8 cellular contexts compared by ENCODE assay signal in the genomic region with DNA sequence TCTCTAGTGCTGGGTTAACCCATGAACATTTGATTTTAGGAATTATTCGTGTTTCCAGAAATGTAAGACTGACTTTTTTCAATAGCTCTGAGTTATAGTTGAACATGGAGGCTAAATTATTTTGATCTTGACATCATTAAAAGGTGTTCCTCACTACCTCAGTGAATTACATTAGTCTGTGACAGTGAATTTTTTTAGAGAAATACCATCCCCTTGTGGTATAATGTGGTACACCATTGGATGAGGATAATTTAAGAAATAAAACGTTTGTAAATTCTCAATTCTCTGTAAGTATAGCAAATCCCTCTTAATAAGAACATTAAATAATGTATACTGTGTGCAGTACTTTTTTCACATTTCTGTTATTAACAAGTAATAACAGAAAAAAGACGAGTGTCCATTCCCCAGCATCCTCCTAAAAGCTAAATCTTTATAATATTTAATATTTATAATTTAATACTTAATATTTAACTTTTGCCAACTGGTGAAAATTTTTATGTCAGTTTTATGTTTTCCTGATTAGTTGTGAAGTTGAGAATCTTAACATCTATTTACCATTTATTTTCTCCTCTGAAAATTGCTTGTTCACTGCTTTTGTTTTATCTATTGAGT.
DNase-seq lines count a peak whose midpoint lies in the region; ATAC-seq and TF ChIP-seq lines count a peak whose summit lies in the region.

No MANE protein-coding gene starts in this region.

- H3K36me3 Mint-ChIP-seq in T-cell = no peaks in the 10 kb centered on the region

- H3K4me1 ChIP-seq in breast epithelium = no peaks in the 10 kb centered on the region
- H3K4me1 ChIP-seq in aorta (ENCODE audit: control insufficient read depth in 1 of 2, insufficient read depth in 2 of 2, low read length in 2 of 2) = no peaks in the 10 kb centered on the region

- H3K27ac Mint-ChIP-seq in T-cell = no peak overlapping the region

- no peaks in the 10 kb centered on the region for H3K4me1 Mint-ChIP-seq in T-cell

- no peak for TF ChIP-seq EP300 in neural cell (conservative IDR thresholded peaks at IDR 0.05; ENCODE audit: poor library complexity, severe bottlenecking)

- TF ChIP-seq POLR2A in breast epithelium (IDR thresholded peaks at IDR 0.05) = no peak

- H3F3A ChIP-seq in neural cell (ENCODE audit: insufficient read depth, low read length, poor library complexity, severe bottlenecking) = no peaks in the 10 kb centered on the region

- H3K36me3 ChIP-seq in breast epithelium = no peaks in the 10 kb centered on the region
- no peaks in the 10 kb centered on the region for H3K36me3 ChIP-seq in neural cell (ENCODE audit: insufficient read depth, low read length)
- H3K36me3 ChIP-seq in aorta (ENCODE audit: control insufficient read depth in 1 of 2, insufficient read depth in 2 of 2, low read length in 1 of 2) = no peaks in the 10 kb centered on the region

- no peaks in the 10 kb centered on the region for H3K9me2 ChIP-seq in neural cell (ENCODE audit: insufficient read depth, low read length)

- intact Hi-C loops in breast epithelium (cut with DNase I; ENCODE audit: low total_unique reads) = no loop called here
- intact Hi-C loops in aorta (cut with DNase I) = loop anchor here in 1 of 2 donors (5.0 kb wide), 1 partner anchor 235 kb away; no protein-coding TSS in a partner anchor

- TF ChIP-seq CTCF in LNCaP clone FGC (IDR thresholded peaks at IDR 0.05; ENCODE audit: control insufficient read depth, extremely low read depth, insufficient read depth) (peak; percentile 62), breast epithelium (IDR thresholded peaks at IDR 0.05) (peak; percentile 56 to 57 (median 57)), neural cell (IDR thresholded peaks at IDR 0.05; ENCODE audit: poor library complexity, severe bottlenecking) (peak; percentile 51)

- ATAC-seq in T-cell (replicated peaks in 1 of 4) (no peak), aorta (ENCODE audit: low FRiP score) (no peak)

- H3K27ac ChIP-seq in breast epithelium = no peak overlapping the region
- no peak overlapping the region for H3K27ac ChIP-seq in neural cell (ENCODE audit: low read length)
- no peak overlapping the region for H3K27ac ChIP-seq in aorta (ENCODE audit: low read depth in 1 of 2, low read length in 2 of 2)

- DNase-seq in DMS 273 (lab: John Stamatoyannopoulos, UW; ENCODE audit: unreplicated experiment) (peak; percentile 68), DMS 273 treated with DMSO at 0.1 percent for 48 hours (lab: John Stamatoyannopoulos, UW) (no peak), LNCaP clone FGC (ENCODE audit: low read depth) (peak; percentile 25), breast epithelium (ENCODE audit: low spot score in 2 of 2) (no peak), T-cell (no peak), aorta (no peak)
- DNase-seq in activated CD4-positive, alpha-beta T cell treated with anti-CD3 and anti-CD28 coated beads, Interleukin-2, amount 50 U/mL, for 4 hours = no peak

- H3K27me3 ChIP-seq in breast epithelium = no peaks in the 10 kb centered on the region
- H3K27me3 ChIP-seq in neural cell (ENCODE audit: insufficient read depth, low read depth, low read length) = no peaks in the 10 kb centered on the region
- H3K27me3 ChIP-seq in aorta (ENCODE audit: control insufficient read depth in 1 of 2, insufficient read depth in 2 of 2, low read length in 1 of 2) = no peaks in the 10 kb centered on the region

- no peak overlapping the region for H3K9ac ChIP-seq in neural cell (ENCODE audit: low read length)

- H3K4me3 Mint-ChIP-seq in T-cell = no peak overlapping the region

- H2AFZ ChIP-seq in neural cell (ENCODE audit: low read depth, low read length) = no peak overlapping the region

- no peaks in the 10 kb centered on the region for H4K20me1 ChIP-seq in neural cell (ENCODE audit: insufficient read depth)

- peaks cover 0 to 11% of the 10 kb centered on the region in 2 donors for H3K9me3 ChIP-seq in breast epithelium
- no peaks in the 10 kb centered on the region for H3K9me3 ChIP-seq in neural cell (ENCODE audit: low read length)
- no peaks in the 10 kb centered on the region for H3K9me3 ChIP-seq in aorta (ENCODE audit: control insufficient read depth, low read length)

- CTCF ChIA-PET in T-cell (lab: Charles Lee) = interaction anchor here in 1 of 2 donors (0.6 kb wide), 1 partner anchor 11 kb away, joined by 3 read pairs; no protein-coding TSS in a partner anchor

- no peaks in the 10 kb centered on the region for H3K79me2 ChIP-seq in neural cell (replicated peaks; ENCODE audit: insufficient read depth, low read length)

- TF ChIP-seq RAD21 in neural cell (conservative IDR thresholded peaks at IDR 0.05) = peak; percentile 51

- peaks cover 7 to 19% (median 17%) of the 10 kb centered on the region in 3 donors for H3K9me3 Mint-ChIP-seq in T-cell

- peaks cover 2 to 15% of the 10 kb centered on the region in 2 donors for H3K27me3 Mint-ChIP-seq in T-cell

- no peak overlapping the region for H3K4me2 ChIP-seq in neural cell (ENCODE audit: low read length)

- H3K4me3 ChIP-seq in LNCaP clone FGC (ENCODE audit: low read depth, low read length) (no peak overlapping the region), breast epithelium (no peak overlapping the region), neural cell (ENCODE audit: low read length) (no peak overlapping the region), aorta (ENCODE audit: low read length in 2 of 2) (no peak overlapping the region)

- 8 to 12% methylated on average over 3 of the region's 3 CpGs for WGBS in aorta, 2 donors

- POLR2A ChIA-PET in T-cell (lab: Charles Lee) = no interaction called here

TF ChIP-seq in neural cell, 6 proteins besides CTCF, POLR2A, EP300 and RAD21:
- TF ChIP-seq POLR2AphosphoS5 (IDR thresholded peaks at IDR 0.05) (no peak), SMC3 (conservative IDR thresholded peaks at IDR 0.05; ENCODE audit: poor library complexity) (no peak), MXI1 (conservative IDR thresholded peaks at IDR 0.05; ENCODE audit: poor library complexity, severe bottlenecking) (no peak), TAF1 (IDR thresholded peaks at IDR 0.05; ENCODE audit: low read depth) (no peak), EZH2 (IDR thresholded peaks at IDR 0.05; ENCODE audit: borderline replicate concordance, insufficient read depth, low read length, poor library complexity, severe bottlenecking) (no peak)
- TF ChIP-seq, protein P1, sequence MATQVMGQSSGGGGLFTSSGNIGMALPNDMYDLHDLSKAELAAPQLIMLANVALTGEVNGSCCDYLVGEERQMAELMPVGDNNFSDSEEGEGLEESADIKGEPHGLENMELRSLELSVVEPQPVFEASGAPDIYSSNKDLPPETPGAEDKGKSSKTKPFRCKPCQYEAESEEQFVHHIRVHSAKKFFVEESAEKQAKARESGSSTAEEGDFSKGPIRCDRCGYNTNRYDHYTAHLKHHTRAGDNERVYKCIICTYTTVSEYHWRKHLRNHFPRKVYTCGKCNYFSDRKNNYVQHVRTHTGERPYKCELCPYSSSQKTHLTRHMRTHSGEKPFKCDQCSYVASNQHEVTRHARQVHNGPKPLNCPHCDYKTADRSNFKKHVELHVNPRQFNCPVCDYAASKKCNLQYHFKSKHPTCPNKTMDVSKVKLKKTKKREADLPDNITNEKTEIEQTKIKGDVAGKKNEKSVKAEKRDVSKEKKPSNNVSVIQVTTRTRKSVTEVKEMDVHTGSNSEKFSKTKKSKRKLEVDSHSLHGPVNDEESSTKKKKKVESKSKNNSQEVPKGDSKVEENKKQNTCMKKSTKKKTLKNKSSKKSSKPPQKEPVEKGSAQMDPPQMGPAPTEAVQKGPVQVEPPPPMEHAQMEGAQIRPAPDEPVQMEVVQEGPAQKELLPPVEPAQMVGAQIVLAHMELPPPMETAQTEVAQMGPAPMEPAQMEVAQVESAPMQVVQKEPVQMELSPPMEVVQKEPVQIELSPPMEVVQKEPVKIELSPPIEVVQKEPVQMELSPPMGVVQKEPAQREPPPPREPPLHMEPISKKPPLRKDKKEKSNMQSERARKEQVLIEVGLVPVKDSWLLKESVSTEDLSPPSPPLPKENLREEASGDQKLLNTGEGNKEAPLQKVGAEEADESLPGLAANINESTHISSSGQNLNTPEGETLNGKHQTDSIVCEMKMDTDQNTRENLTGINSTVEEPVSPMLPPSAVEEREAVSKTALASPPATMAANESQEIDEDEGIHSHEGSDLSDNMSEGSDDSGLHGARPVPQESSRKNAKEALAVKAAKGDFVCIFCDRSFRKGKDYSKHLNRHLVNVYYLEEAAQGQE (IDR thresholded peaks at IDR 0.05; ENCODE audit: borderline replicate concordance) = no peak

Comparison
In these comparisons a context has a peak if more than half of its experiments do, and no peak if none do; other contexts are left out.
1. DNase-seq: peak in DMS 273 (single experiment) and LNCaP clone FGC (single experiment); none in DMS 273 treated with DMSO at 0.1 percent for 48 hours (single experiment), breast epithelium (0 of 2), T-cell (0 of 34), aorta (0 of 2) and activated CD4-positive, alpha-beta T cell treated with anti-CD3 and anti-CD28 coated beads, Interleukin-2, amount 50 U/mL, for 4 hours (0 of 2).
2. Peak in every context shown above with its lines, with median percentiles within 50 percentile points of each other: CTCF ChIP-seq.